ENCODE assay signal across 1 cellular context in the genomic region with DNA sequence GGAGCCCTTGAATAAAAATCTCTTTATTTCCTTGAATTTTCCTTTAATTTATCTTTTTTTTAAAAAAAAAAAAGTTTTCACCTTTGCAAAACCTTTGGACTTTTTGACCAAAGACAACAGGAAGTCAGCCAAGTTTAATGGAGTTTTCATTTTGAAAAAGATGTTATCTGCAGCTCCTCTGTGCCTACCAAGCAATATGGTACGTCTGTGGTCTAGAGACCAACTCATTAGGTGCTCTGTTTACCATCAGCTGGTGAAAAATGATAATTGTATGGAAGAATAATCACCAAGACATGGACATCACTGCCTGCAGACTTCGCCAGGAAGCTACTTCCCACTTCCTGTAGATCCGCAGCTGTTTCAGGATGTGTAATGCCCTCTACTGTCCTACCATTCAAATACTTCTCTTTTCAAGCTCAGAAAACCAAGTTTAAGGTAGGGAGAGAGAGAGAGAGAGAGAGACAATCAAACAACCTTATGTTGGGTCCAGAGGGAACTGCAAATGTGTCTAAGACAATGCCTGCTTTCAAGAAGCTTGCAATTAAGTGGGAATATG.
TF ChIP-seq lines count a peak whose summit lies in the region.

No MANE protein-coding gene starts in this region.

TF ChIP-seq in GM23338, 12 proteins besides CTCF, POLR2A, EP300 and RAD21 (continued from another document):
- no peak for TF ChIP-seq JUNB (IDR thresholded peaks at IDR 0.05; ENCODE audit: unreplicated experiment)
- TF ChIP-seq ETS1 (IDR thresholded peaks at IDR 0.05): no peak
- TF ChIP-seq EZH2 (IDR thresholded peaks at IDR 0.05; ENCODE audit: low read depth, unreplicated experiment): no peak
- TF ChIP-seq STAT1 (IDR thresholded peaks at IDR 0.05; ENCODE audit: unreplicated experiment): no peak
- TF ChIP-seq NANOG (IDR thresholded peaks at IDR 0.05; ENCODE audit: borderline replicate concordance): no peak
- TF ChIP-seq ZNF331 (CRISPR knock-in tag; IDR thresholded peaks at IDR 0.05; ENCODE audit: low read depth): no peak
- TF ChIP-seq, protein P1, sequence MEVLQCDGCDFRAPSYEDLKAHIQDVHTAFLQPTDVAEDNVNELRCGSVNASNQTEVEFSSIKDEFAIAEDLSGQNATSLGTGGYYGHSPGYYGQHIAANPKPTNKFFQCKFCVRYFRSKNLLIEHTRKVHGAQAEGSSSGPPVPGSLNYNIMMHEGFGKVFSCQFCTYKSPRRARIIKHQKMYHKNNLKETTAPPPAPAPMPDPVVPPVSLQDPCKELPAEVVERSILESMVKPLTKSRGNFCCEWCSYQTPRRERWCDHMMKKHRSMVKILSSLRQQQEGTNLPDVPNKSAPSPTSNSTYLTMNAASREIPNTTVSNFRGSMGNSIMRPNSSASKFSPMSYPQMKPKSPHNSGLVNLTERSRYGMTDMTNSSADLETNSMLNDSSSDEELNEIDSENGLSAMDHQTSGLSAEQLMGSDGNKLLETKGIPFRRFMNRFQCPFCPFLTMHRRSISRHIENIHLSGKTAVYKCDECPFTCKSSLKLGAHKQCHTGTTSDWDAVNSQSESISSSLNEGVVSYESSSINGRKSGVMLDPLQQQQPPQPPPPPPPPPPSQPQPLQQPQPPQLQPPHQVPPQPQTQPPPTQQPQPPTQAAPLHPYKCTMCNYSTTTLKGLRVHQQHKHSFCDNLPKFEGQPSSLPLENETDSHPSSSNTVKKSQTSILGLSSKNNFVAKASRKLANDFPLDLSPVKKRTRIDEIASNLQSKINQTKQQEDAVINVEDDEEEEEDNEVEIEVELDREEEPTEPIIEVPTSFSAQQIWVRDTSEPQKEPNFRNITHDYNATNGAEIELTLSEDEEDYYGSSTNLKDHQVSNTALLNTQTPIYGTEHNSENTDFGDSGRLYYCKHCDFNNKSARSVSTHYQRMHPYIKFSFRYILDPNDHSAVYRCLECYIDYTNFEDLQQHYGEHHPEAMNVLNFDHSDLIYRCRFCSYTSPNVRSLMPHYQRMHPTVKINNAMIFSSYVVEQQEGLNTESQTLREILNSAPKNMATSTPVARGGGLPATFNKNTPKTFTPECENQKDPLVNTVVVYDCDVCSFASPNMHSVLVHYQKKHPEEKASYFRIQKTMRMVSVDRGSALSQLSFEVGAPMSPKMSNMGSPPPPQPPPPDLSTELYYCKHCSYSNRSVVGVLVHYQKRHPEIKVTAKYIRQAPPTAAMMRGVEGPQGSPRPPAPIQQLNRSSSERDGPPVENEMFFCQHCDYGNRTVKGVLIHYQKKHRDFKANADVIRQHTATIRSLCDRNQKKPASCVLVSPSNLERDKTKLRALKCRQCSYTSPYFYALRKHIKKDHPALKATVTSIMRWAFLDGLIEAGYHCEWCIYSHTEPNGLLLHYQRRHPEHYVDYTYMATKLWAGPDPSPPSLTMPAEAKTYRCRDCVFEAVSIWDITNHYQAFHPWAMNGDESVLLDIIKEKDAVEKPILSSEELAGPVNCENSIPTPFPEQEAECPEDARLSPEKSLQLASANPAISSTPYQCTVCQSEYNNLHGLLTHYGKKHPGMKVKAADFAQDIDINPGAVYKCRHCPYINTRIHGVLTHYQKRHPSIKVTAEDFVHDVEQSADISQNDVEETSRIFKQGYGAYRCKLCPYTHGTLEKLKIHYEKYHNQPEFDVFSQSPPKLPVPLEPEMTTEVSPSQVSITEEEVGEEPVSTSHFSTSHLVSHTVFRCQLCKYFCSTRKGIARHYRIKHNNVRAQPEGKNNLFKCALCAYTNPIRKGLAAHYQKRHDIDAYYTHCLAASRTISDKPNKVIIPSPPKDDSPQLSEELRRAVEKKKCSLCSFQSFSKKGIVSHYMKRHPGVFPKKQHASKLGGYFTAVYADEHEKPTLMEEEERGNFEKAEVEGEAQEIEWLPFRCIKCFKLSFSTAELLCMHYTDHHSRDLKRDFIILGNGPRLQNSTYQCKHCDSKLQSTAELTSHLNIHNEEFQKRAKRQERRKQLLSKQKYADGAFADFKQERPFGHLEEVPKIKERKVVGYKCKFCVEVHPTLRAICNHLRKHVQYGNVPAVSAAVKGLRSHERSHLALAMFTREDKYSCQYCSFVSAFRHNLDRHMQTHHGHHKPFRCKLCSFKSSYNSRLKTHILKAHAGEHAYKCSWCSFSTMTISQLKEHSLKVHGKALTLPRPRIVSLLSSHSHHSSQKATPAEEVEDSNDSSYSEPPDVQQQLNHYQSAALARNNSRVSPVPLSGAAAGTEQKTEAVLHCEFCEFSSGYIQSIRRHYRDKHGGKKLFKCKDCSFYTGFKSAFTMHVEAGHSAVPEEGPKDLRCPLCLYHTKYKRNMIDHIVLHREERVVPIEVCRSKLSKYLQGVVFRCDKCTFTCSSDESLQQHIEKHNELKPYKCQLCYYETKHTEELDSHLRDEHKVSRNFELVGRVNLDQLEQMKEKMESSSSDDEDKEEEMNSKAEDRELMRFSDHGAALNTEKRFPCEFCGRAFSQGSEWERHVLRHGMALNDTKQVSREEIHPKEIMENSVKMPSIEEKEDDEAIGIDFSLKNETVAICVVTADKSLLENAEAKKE (CRISPR knock-in tag; IDR thresholded peaks at IDR 0.05): no peak
